8 cellular contexts compared by ENCODE assay signal in genomic region chr2:197168705-197169104, GRCh38.
A peak's percentile ranks its signal among the peaks of the same experiment; 100 is the strongest.
DNase-seq lines count a peak whose midpoint lies in the region; ATAC-seq and TF ChIP-seq lines count a peak whose summit lies in the region.

No MANE protein-coding gene starts in this region.

- peaks cover 14% of the 10 kb centered on the region for H3K4me1 Mint-ChIP-seq in neural crest cell

- H3K36me3 ChIP-seq in esophagus muscularis mucosa (no peaks in the 10 kb centered on the region), stomach (no peaks in the 10 kb centered on the region)

- H3K4me3 ChIP-seq in esophagus muscularis mucosa, result no peak overlapping the region
- no peak overlapping the region for H3K4me3 ChIP-seq in stomach

- no peaks in the 10 kb centered on the region for H3K9me3 Mint-ChIP-seq in neural crest cell

- peak; percentile 61 for DNase-seq in A172 (ENCODE audit: low spot score)
- DNase-seq in GM13976 (ENCODE audit: low spot score), result peak; percentile 63
- peak; percentile 29 for DNase-seq in NCI-H774 (lab: John Stamatoyannopoulos, UW)
- DNase-seq in activated CD8-positive, alpha-beta memory T cell treated with anti-CD3 and anti-CD28 coated beads, Interleukin-2, amount 50 U/mL, for 24 hours (ENCODE audit: extremely low read depth), result peak; percentile 35
- DNase-seq in esophagus muscularis mucosa (ENCODE audit: extremely low spot score), result no peak
- DNase-seq in neural crest cell (ENCODE audit: low read depth, low spot score), result peak; percentile 65
- DNase-seq in stomach, result peak; percentile 75

- H3K27me3 ChIP-seq in esophagus muscularis mucosa (no peaks in the 10 kb centered on the region), stomach (no peaks in the 10 kb centered on the region)

- H3K9me3 ChIP-seq in esophagus muscularis mucosa (no peaks in the 10 kb centered on the region), stomach (no peaks in the 10 kb centered on the region)

- no peak overlapping the region for H3K27ac Mint-ChIP-seq in neural crest cell (ENCODE audit: unreplicated experiment)

- no peak overlapping the region for H3K4me3 Mint-ChIP-seq in neural crest cell

- intact Hi-C loops in esophagus muscularis mucosa (cut with DNase I), result loop anchor here (2.0 kb wide), 1 partner anchor 44 kb away; no protein-coding TSS in a partner anchor
- intact Hi-C loops in stomach (cut with DNase I; ENCODE audit: low total_unique reads), result loop anchor here (10.0 kb wide), 1 partner anchor 54 kb away; no protein-coding TSS in a partner anchor

- in situ Hi-C loops in GM13976 (cut with MboI; ENCODE audit: low sequenced_read_pairs, unreplicated experiment), result no loop called here

- TF ChIP-seq EP300 in esophagus muscularis mucosa (IDR thresholded peaks at IDR 0.05) (peak; percentile 85), stomach (IDR thresholded peaks at IDR 0.05) (no peak)

- H3K27ac ChIP-seq in esophagus muscularis mucosa (replicated peaks in 1 of 4) (peak overlapping the region; percentile 76 to 85 (median 79)), stomach (no peak overlapping the region)

- peak; percentile 69 for TF ChIP-seq CTCF in GM13976 (IDR thresholded peaks at IDR 0.05; ENCODE audit: borderline replicate concordance, control extremely low read depth, extremely low read depth, insufficient read depth, missing control alignments)
- TF ChIP-seq CTCF in esophagus muscularis mucosa (IDR thresholded peaks at IDR 0.05), result peak; percentile 57 to 80 (median 73)
- TF ChIP-seq CTCF in neural crest cell (conservative IDR thresholded peaks at IDR 0.05), result peak; percentile 67
- TF ChIP-seq CTCF in stomach (IDR thresholded peaks at IDR 0.05), result peak in 5 of 7 experiments; percentile 23 to 66 (median 49)

- H3K4me1 ChIP-seq in esophagus muscularis mucosa, result peaks cover 5 to 99% (median 86%) of the 10 kb centered on the region in 4 donors
- H3K4me1 ChIP-seq in stomach, result peaks cover 5 to 31% (median 11%) of the 10 kb centered on the region in 4 donors

- TF ChIP-seq POLR2A in esophagus muscularis mucosa (IDR thresholded peaks at IDR 0.05; ENCODE audit: low read depth) (no peak), stomach (IDR thresholded peaks at IDR 0.05) (no peak)

- WGBS in esophagus muscularis mucosa, result 35% methylated on average over 5 of the region's 5 CpGs
- 46 to 55% (median 47%) methylated on average over 5 of the region's 5 CpGs for WGBS in stomach, 5 donors

- no peaks in the 10 kb centered on the region for H3K27me3 Mint-ChIP-seq in neural crest cell (ENCODE audit: low read depth)

- H3K36me3 Mint-ChIP-seq in neural crest cell (ENCODE audit: low read depth), result no peaks in the 10 kb centered on the region

- ATAC-seq in HG02973 (IDR thresholded peaks at IDR 0.05; ENCODE audit: unreplicated experiment), result peak; percentile 77

Comparison
In these comparisons a context has a peak if more than half of its experiments do, and no peak if none do; other contexts are left out.
1. H3K27ac ChIP-seq: peak in esophagus muscularis mucosa (4 of 4); none in stomach (0 of 5).
2. Peak in every context shown above with its lines, with median percentiles within 50 percentile points of each other: CTCF ChIP-seq.